ENCODE assay signal across 1 cellular context in the genomic region with DNA sequence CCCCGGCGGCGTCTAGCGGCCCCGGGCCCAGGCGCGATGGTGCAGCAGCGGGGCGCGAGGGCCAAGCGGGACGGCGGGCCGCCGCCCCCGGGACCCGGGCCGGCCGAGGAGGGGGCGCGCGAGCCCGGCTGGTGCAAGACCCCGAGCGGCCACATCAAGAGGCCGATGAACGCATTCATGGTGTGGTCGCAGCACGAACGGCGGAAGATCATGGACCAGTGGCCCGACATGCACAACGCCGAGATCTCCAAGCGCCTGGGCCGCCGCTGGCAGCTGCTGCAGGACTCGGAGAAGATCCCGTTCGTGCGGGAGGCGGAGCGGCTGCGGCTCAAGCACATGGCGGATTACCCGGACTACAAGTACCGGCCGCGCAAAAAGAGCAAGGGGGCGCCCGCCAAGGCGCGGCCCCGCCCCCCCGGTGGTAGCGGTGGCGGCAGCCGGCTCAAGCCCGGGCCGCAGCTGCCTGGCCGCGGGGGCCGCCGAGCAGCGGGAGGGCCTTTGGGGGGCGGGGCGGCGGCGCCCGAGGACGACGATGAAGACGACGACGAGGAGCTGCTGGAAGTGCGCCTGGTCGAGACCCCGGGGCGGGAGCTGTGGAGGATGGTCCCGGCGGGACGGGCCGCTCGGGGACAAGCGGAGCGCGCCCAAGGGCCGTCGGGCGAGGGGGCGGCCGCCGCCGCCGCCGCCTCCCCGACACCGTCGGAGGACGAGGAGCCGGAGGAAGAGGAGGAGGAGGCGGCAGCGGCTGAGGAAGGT.
TF ChIP-seq lines count a peak whose summit lies in the region.

No MANE protein-coding gene starts in this region.

TF ChIP-seq in HepG2, 621 proteins besides CTCF, POLR2A, EP300 and RAD21 (continued from another document and continues in another):
- TF ChIP-seq BRF2 (CRISPR knock-in tag; IDR thresholded peaks at IDR 0.05) (no peak; the same call in 1 of the 2 replicates), KMT2A (CRISPR knock-in tag; IDR thresholded peaks at IDR 0.05) (no peak; the same call in 1 of the 2 replicates), SOX13 (IDR thresholded peaks at IDR 0.05) (no peak), SOX13 (CRISPR knock-in tag; conservative IDR thresholded peaks at IDR 0.05 in 1 of 2, IDR thresholded peaks at IDR 0.05 in 1 of 2) (no peak), ZNF768 (CRISPR knock-in tag; IDR thresholded peaks at IDR 0.05) (no peak), ZNF577 (CRISPR knock-in tag; IDR thresholded peaks at IDR 0.05; ENCODE audit: borderline replicate concordance, low read depth) (no peak), HNRNPH1 (optimal IDR thresholded peaks at IDR 0.05; ENCODE audit: low read depth, low read length) (no peak), ZNF446 (CRISPR knock-in tag; IDR thresholded peaks at IDR 0.05) (peak; percentile 24; the same call in 1 of the 2 replicates), ZNF816 (CRISPR knock-in tag; IDR thresholded peaks at IDR 0.05; ENCODE audit: borderline replicate concordance) (0 out of 2 replicates have a peak, but pooled peaks have one; percentile 21), ZNF274 (CRISPR knock-in tag; IDR thresholded peaks at IDR 0.05) (0 out of 2 replicates have a peak, but pooled peaks have one; percentile 40), GPN1 (CRISPR knock-in tag; IDR thresholded peaks at IDR 0.05; ENCODE audit: borderline replicate concordance) (no peak), PRPF4 (IDR thresholded peaks at IDR 0.05; ENCODE audit: low read depth, low read length, poor library complexity, severe bottlenecking) (no peak), HOXD1 (CRISPR knock-in tag; IDR thresholded peaks at IDR 0.05) (no peak), ZNF850 (CRISPR knock-in tag; conservative IDR thresholded peaks at IDR 0.05) (no peak), MTERF4 (CRISPR knock-in tag; IDR thresholded peaks at IDR 0.05) (no peak; the same call in 1 of the 2 replicates), TRAFD1 (CRISPR knock-in tag; IDR thresholded peaks at IDR 0.05; ENCODE audit: borderline replicate concordance) (no peak), ZSCAN22 (CRISPR knock-in tag; IDR thresholded peaks at IDR 0.05) (no peak), TP53 (CRISPR knock-in tag; conservative IDR thresholded peaks at IDR 0.05) (no peak), ZHX2 (IDR thresholded peaks at IDR 0.05; ENCODE audit: low read depth) (0 out of 2 replicates have a peak, but pooled peaks have one; percentile 40), ZHX2 (CRISPR knock-in tag; IDR thresholded peaks at IDR 0.05; ENCODE audit: borderline replicate concordance) (peak; percentile 20; the same call in 1 of the 2 replicates), CREB3 (CRISPR knock-in tag; IDR thresholded peaks at IDR 0.05) (no peak), ATF1 (CRISPR knock-in tag; IDR thresholded peaks at IDR 0.05) (no peak), ZNF674 (CRISPR knock-in tag; IDR thresholded peaks at IDR 0.05; ENCODE audit: low read depth) (0 out of 2 replicates have a peak, but pooled peaks have one; percentile 21), ZBTB7A (CRISPR knock-in tag; IDR thresholded peaks at IDR 0.05) (no peak), ZNF234 (CRISPR knock-in tag; conservative IDR thresholded peaks at IDR 0.05) (no peak), TAF15 (IDR thresholded peaks at IDR 0.05; ENCODE audit: low read depth, low read length, poor library complexity, severe bottlenecking) (peak; percentile 22), TCF12 (IDR thresholded peaks at IDR 0.05) (no peak), TCF12 (CRISPR knock-in tag; IDR thresholded peaks at IDR 0.05) (no peak), YEATS2 (CRISPR knock-in tag; IDR thresholded peaks at IDR 0.05; ENCODE audit: borderline replicate concordance) (no peak), HNRNPL (IDR thresholded peaks at IDR 0.05; ENCODE audit: low read depth, low read length) (no peak), ZNF670 (CRISPR knock-in tag; IDR thresholded peaks at IDR 0.05; ENCODE audit: borderline replicate concordance) (no peak), TBX3 (IDR thresholded peaks at IDR 0.05; ENCODE audit: borderline replicate concordance) (no peak), ZNF772 (CRISPR knock-in tag; IDR thresholded peaks at IDR 0.05) (peak; percentile 20; the same call in 1 of the 2 replicates), ZC3H4 (CRISPR knock-in tag; IDR thresholded peaks at IDR 0.05; ENCODE audit: borderline replicate concordance) (no peak), NFYC (CRISPR knock-in tag; IDR thresholded peaks at IDR 0.05) (no peak), SP1 (IDR thresholded peaks at IDR 0.05) (no peak), SP1 (CRISPR knock-in tag; IDR thresholded peaks at IDR 0.05) (0 out of 2 replicates have a peak, but pooled peaks have one; percentile 5)
- TF ChIP-seq, protein P1, sequence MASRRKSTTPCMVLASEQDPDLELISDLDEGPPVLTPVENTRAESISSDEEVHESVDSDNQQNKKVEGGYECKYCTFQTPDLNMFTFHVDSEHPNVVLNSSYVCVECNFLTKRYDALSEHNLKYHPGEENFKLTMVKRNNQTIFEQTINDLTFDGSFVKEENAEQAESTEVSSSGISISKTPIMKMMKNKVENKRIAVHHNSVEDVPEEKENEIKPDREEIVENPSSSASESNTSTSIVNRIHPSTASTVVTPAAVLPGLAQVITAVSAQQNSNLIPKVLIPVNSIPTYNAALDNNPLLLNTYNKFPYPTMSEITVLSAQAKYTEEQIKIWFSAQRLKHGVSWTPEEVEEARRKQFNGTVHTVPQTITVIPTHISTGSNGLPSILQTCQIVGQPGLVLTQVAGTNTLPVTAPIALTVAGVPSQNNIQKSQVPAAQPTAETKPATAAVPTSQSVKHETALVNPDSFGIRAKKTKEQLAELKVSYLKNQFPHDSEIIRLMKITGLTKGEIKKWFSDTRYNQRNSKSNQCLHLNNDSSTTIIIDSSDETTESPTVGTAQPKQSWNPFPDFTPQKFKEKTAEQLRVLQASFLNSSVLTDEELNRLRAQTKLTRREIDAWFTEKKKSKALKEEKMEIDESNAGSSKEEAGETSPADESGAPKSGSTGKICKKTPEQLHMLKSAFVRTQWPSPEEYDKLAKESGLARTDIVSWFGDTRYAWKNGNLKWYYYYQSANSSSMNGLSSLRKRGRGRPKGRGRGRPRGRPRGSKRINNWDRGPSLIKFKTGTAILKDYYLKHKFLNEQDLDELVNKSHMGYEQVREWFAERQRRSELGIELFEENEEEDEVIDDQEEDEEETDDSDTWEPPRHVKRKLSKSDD (CRISPR knock-in tag; IDR thresholded peaks at IDR 0.05; ENCODE audit: low read depth), result no peak
- TF ChIP-seq, protein P2, sequence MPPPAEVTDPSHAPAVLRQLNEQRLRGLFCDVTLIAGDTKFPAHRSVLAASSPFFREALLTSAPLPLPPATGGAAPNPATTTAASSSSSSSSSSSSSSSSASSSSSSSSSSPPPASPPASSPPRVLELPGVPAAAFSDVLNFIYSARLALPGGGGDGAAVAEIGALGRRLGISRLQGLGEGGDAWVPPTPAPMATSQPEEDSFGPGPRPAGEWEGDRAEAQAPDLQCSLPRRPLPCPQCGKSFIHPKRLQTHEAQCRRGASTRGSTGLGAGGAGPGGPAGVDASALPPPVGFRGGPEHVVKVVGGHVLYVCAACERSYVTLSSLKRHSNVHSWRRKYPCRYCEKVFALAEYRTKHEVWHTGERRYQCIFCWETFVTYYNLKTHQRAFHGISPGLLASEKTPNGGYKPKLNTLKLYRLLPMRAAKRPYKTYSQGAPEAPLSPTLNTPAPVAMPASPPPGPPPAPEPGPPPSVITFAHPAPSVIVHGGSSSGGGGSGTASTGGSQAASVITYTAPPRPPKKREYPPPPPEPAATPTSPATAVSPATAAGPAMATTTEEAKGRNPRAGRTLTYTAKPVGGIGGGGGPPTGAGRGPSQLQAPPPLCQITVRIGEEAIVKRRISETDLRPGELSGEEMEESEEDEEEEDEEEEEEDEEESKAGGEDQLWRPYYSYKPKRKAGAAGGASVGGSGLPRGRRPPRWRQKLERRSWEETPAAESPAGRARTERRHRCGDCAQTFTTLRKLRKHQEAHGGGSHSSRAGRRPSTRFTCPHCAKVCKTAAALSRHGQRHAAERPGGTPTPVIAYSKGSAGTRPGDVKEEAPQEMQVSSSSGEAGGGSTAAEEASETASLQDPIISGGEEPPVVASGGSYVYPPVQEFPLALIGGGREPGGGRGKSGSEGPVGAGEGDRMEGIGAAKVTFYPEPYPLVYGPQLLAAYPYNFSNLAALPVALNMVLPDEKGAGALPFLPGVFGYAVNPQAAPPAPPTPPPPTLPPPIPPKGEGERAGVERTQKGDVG (CRISPR knock-in tag; IDR thresholded peaks at IDR 0.05; ENCODE audit: borderline replicate concordance), result no peak
- TF ChIP-seq, protein P3, sequence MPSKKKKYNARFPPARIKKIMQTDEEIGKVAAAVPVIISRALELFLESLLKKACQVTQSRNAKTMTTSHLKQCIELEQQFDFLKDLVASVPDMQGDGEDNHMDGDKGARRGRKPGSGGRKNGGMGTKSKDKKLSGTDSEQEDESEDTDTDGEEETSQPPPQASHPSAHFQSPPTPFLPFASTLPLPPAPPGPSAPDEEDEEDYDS (CRISPR knock-in tag; IDR thresholded peaks at IDR 0.05), result no peak
- TF ChIP-seq, protein P4, sequence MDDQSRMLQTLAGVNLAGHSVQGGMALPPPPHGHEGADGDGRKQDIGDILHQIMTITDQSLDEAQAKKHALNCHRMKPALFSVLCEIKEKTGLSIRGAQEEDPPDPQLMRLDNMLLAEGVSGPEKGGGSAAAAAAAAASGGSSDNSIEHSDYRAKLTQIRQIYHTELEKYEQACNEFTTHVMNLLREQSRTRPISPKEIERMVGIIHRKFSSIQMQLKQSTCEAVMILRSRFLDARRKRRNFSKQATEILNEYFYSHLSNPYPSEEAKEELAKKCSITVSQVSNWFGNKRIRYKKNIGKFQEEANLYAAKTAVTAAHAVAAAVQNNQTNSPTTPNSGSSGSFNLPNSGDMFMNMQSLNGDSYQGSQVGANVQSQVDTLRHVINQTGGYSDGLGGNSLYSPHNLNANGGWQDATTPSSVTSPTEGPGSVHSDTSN (CRISPR knock-in tag; IDR thresholded peaks at IDR 0.05; ENCODE audit: borderline replicate concordance), result no peak
